16 cellular contexts compared by ENCODE assay signal in genomic region chr10:60235001-60235400, GRCh38.
DNase-seq lines count a peak whose midpoint lies in the region; ATAC-seq, FAIRE-seq and TF ChIP-seq lines count a peak whose summit lies in the region.
"Had no signal": no experiment of that assay in that cellular context is flagged by ENCODE, and none has a peak within 500 bp of the region (broad histone marks: within the 10 kb centered on the region; RNA-seq: fewer than 3 reads in every experiment).

No MANE protein-coding gene starts in this region.

- H3K4me3 ChIP-seq in bronchial epithelial cell (ENCODE audit: low read depth, low read length) = no peak overlapping the region
- H3K4me3 ChIP-seq in kidney (ENCODE audit: low read length in 2 of 2) = no peak overlapping the region

- H3K4me1 Mint-ChIP-seq in stimulated activated effector memory CD8-positive, alpha-beta T cell treated with anti-CD3 and anti-CD28 coated beads, Interleukin-12 subunit alpha, Interleukin-12 subunit beta, amount 100 ng/mL, for 72 hours = peaks cover 33% of the 10 kb centered on the region

- no peaks in the 10 kb centered on the region for H3K27me3 ChIP-seq in bronchial epithelial cell (ENCODE audit: control insufficient read depth, insufficient read depth, low read length)

- ATAC-seq in stimulated activated effector memory CD8-positive, alpha-beta T cell treated with anti-CD3 and anti-CD28 coated beads, Interleukin-12 subunit alpha, Interleukin-12 subunit beta, amount 100 ng/mL, for 72 hours = no peak
- ATAC-seq in GM21786 (IDR thresholded peaks at IDR 0.05; ENCODE audit: unreplicated experiment) = no peak
- ATAC-seq: activated CD4-positive, alpha-beta T cell treated with anti-CD3 and anti-CD28 coated beads for 36 hours; HCT116; naive thymus-derived CD8-positive, alpha-beta T cell had no signal

- H3K36me3 ChIP-seq in bronchial epithelial cell (ENCODE audit: control insufficient read depth, insufficient read depth, low read length) = no peaks in the 10 kb centered on the region
- no peaks in the 10 kb centered on the region for H3K36me3 ChIP-seq in kidney (ENCODE audit: control insufficient read depth in 1 of 2, insufficient read depth in 2 of 2, low read length in 2 of 2)

- FAIRE-seq in bronchial epithelial cell (lab: Jason Lieb, UNC) (no peak), kidney (lab: Jason Lieb, UNC) (peak; percentile 11)

- no peaks in the 10 kb centered on the region for H3K9me3 Mint-ChIP-seq in stimulated activated effector memory CD8-positive, alpha-beta T cell treated with anti-CD3 and anti-CD28 coated beads, Interleukin-12 subunit alpha, Interleukin-12 subunit beta, amount 100 ng/mL, for 72 hours
- H3K9me3 Mint-ChIP-seq: dendritic cell treated with granulocyte-macrophage colony-stimulating factor and Interleukin-4, amounts not matched to agents 40 ng/mL and 50 ng/mL, for 4 days; naive thymus-derived CD8-positive, alpha-beta T cell had no signal

- H3K4me1 ChIP-seq in kidney (ENCODE audit: control insufficient read depth in 1 of 2, insufficient read depth in 1 of 2, low read depth in 1 of 2, low read length in 2 of 2) = peaks cover 0 to 2% of the 10 kb centered on the region in 2 donors

- intact Hi-C loops in kidney (cut with DNase I) = no loop called here

- no peak overlapping the region for H3K9ac ChIP-seq in kidney (ENCODE audit: low read length in 2 of 2)
- H3K9ac ChIP-seq: KMS-11 had no signal

- H3K27ac Mint-ChIP-seq in stimulated activated effector memory CD8-positive, alpha-beta T cell treated with anti-CD3 and anti-CD28 coated beads, Interleukin-12 subunit alpha, Interleukin-12 subunit beta, amount 100 ng/mL, for 72 hours = no peak overlapping the region
- H3K27ac Mint-ChIP-seq: activated CD4-positive, alpha-beta T cell treated with anti-CD3 and anti-CD28 coated beads for 36 hours; dendritic cell treated with granulocyte-macrophage colony-stimulating factor and Interleukin-4, amounts not matched to agents 40 ng/mL and 50 ng/mL, for 4 days had no signal

- DNase-seq in DMS 273 (lab: John Stamatoyannopoulos, UW; ENCODE audit: unreplicated experiment) (peak; percentile 72), M059J (ENCODE audit: low read depth) (peak; percentile 67), bronchial epithelial cell (ENCODE audit: low read depth) (peak; percentile 81), kidney (no peak), middle frontal gyrus (ENCODE audit: extremely low spot score, low spot score) (no peak)
- no peak for DNase-seq in activated CD4-positive, CD25-positive, alpha-beta regulatory T cell treated with anti-CD3 and anti-CD28 coated beads, Interleukin-2, amount 50 U/mL, for 72 hours
- DNase-seq in stimulated activated effector memory CD8-positive, alpha-beta T cell treated with anti-CD3 and anti-CD28 coated beads, Interleukin-12 subunit alpha, Interleukin-12 subunit beta, amount 100 ng/mL, for 72 hours (ENCODE audit: low spot score in 2 of 2) = no peak
- DNase-seq: activated CD4-positive, alpha-beta T cell treated with anti-CD3 and anti-CD28 coated beads for 36 hours; activated gamma-delta T cell; naive thymus-derived CD8-positive, alpha-beta T cell; stimulated activated CD4-positive, alpha-beta T cell treated with anti-CD3 and anti-CD28 coated beads, Interleukin-12 subunit alpha, Interleukin-12 subunit beta, amount 100 ng/mL, for 4 hours; stimulated activated CD8-positive, alpha-beta memory T cell treated with anti-CD3 and anti-CD28 coated beads, Interleukin-4, amount 100 ng/mL, for 48 hours had no signal

- TF ChIP-seq CTCF in bronchial epithelial cell (IDR thresholded peaks at IDR 0.05; ENCODE audit: insufficient read depth, low read length, severe bottlenecking) = no peak
- TF ChIP-seq CTCF in kidney (IDR thresholded peaks at IDR 0.05; ENCODE audit: borderline replicate concordance, extremely low read depth, insufficient read depth) = no peak

- peaks cover 7% of the 10 kb centered on the region for H3K36me3 Mint-ChIP-seq in stimulated activated effector memory CD8-positive, alpha-beta T cell treated with anti-CD3 and anti-CD28 coated beads, Interleukin-12 subunit alpha, Interleukin-12 subunit beta, amount 100 ng/mL, for 72 hours
- H3K36me3 Mint-ChIP-seq: naive thymus-derived CD8-positive, alpha-beta T cell had no signal

- H3K9me3 ChIP-seq in kidney (ENCODE audit: control insufficient read depth in 1 of 2, low read length in 2 of 2) = no peaks in the 10 kb centered on the region

- no peak overlapping the region for H3K27ac ChIP-seq in kidney (ENCODE audit: low read depth in 2 of 2, low read length in 2 of 2)
- H3K27ac ChIP-seq: KMS-11 had no signal

- no peak overlapping the region for H3K4me3 Mint-ChIP-seq in stimulated activated effector memory CD8-positive, alpha-beta T cell treated with anti-CD3 and anti-CD28 coated beads, Interleukin-12 subunit alpha, Interleukin-12 subunit beta, amount 100 ng/mL, for 72 hours
- H3K4me3 Mint-ChIP-seq: activated CD4-positive, alpha-beta T cell treated with anti-CD3 and anti-CD28 coated beads for 36 hours; dendritic cell treated with granulocyte-macrophage colony-stimulating factor and Interleukin-4, amounts not matched to agents 40 ng/mL and 50 ng/mL, for 4 days; naive thymus-derived CD8-positive, alpha-beta T cell had no signal

Comparison
In these comparisons a context has a peak if more than half of its experiments do, and no peak if none do; other contexts are left out.
1. DNase-seq: peak in DMS 273 (single experiment), M059J (single experiment) and bronchial epithelial cell (single experiment); none in kidney (single experiment), middle frontal gyrus (single experiment), activated CD4-positive, CD25-positive, alpha-beta regulatory T cell treated with anti-CD3 and anti-CD28 coated beads, Interleukin-2, amount 50 U/mL, for 72 hours (single experiment) and stimulated activated effector memory CD8-positive, alpha-beta T cell treated with anti-CD3 and anti-CD28 coated beads, Interleukin-12 subunit alpha, Interleukin-12 subunit beta, amount 100 ng/mL, for 72 hours (0 of 2).